11 cellular contexts compared by ENCODE assay signal in the genomic region with DNA sequence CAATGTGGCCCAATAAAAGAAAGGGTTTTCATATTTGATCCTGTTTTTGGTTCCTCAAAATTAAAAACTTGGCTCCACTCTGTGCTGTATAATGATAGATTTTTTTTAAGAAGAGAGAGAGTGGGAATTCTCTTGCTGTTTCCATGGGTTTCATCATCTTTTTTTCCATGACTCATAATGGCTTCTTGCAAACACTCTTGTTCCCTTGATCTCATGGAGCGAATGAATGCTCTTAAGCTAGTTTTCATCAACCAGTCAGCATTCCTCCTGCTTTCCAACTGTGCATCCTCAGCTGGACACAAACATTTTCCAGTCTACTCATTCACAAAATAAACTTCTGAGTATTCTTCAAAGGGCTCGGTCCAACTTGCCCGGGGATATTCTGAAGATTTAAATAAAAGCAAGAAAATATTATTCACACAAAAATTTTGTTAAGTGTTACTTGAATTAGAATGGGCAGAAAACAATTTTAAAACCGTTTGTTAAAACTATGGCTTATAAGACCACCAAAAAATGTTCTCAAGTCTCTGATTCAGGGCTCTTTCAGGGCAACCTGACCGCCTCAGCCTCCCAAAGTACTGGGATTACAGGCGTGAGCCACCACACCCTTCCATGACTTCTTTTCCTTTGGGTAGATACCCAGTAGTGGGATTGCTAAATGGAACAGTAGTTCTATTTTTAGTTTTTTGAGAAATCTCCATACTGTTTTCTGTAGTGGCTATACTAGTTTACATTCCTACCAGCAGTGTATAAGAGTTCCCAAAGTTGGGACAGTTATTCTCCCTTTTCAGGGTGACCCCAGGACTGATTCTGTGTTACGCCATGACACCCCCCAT.
DNase-seq lines count a peak whose midpoint lies in the region; ATAC-seq and TF ChIP-seq lines count a peak whose summit lies in the region.
"Had no signal": no experiment of that assay in that cellular context is flagged by ENCODE, and none has a peak within 500 bp of the region (broad histone marks: within the 10 kb centered on the region; RNA-seq: fewer than 3 reads in every experiment).

No MANE protein-coding gene starts in this region.

- H3K4me3 ChIP-seq in AG04449 (ENCODE audit: low read depth, low read length) (no peak overlapping the region), astrocyte of the spinal cord (ENCODE audit: low read depth, low read length) (no peak overlapping the region), right lobe of liver (no peak overlapping the region), coronary artery (no peak overlapping the region)

- intact Hi-C loops in right lobe of liver (cut with DNase I) = no loop called here

- in situ Hi-C loops in astrocyte of the spinal cord (cut with HindIII; ENCODE audit: low sequenced_read_pairs) = no loop called here

- no peaks in the 10 kb centered on the region for H3K9me3 Mint-ChIP-seq in HFFc6

- 84% methylated on average over 7 of the region's 7 CpGs for WGBS in right lobe of liver (ENCODE audit: insufficient coverage, low coverage, low lambda C conversion rate, missing lambda C conversion rate)

- H3K4me1 ChIP-seq in right lobe of liver = peaks cover 0 to 17% (median 5%) of the 10 kb centered on the region in 4 donors

- no peaks in the 10 kb centered on the region for H3K27me3 ChIP-seq in right lobe of liver

- DNase-seq in AG04449 (ENCODE audit: low read depth, low spot score) = peak; percentile 98
- DNase-seq in HFFc6 = peak; percentile 92
- DNase-seq in astrocyte of the spinal cord (ENCODE audit: low read depth, low spot score) = peak; percentile 98
- no peak for DNase-seq in right lobe of liver
- no peak for DNase-seq in coronary artery (ENCODE audit: low spot score)
- DNase-seq in DMS153 treated with DMSO at 0.1 percent for 48 hours (lab: John Stamatoyannopoulos, UW; ENCODE audit: unreplicated experiment) = no peak
- DNase-seq: activated effector memory CD4-positive, alpha-beta T cell treated with anti-CD3 and anti-CD28 coated beads, Interleukin-2, amount 50 U/mL, for 16 hours; NCI-H345; stimulated activated naive CD4-positive, alpha-beta T cell had no signal

- POLR2A ChIA-PET in AG04449 (lab: Yijun Ruan, JAX) = no interaction called here

- peak overlapping the region; percentile 54 for H3K4me3 Mint-ChIP-seq in HFFc6

- H3K4me1 Mint-ChIP-seq in HFFc6 (ENCODE audit: low read depth) = peaks cover 16% of the 10 kb centered on the region

- no peak for TF ChIP-seq CTCF in AG04449 (IDR thresholded peaks at IDR 0.05; ENCODE audit: insufficient read depth, low read length, missing control alignments)
- TF ChIP-seq CTCF in HFFc6 (IDR thresholded peaks at IDR 0.05) = no peak
- no peak for TF ChIP-seq CTCF in astrocyte of the spinal cord (IDR thresholded peaks at IDR 0.05; ENCODE audit: low read depth, low read length)
- TF ChIP-seq CTCF in right lobe of liver (IDR thresholded peaks at IDR 0.05) = no peak
- no peak for TF ChIP-seq CTCF in coronary artery (IDR thresholded peaks at IDR 0.05)

- CTCF ChIA-PET in AG04449 (lab: Yijun Ruan, JAX) = interaction anchor here (0.6 kb wide), 1 partner anchor 64 kb away, joined by 3 read pairs; no protein-coding TSS in a partner anchor

- ATAC-seq in right lobe of liver (peak in 2 of 4 donors; percentile 34 to 44), GM21526 (IDR thresholded peaks at IDR 0.05; ENCODE audit: low FRiP score, unreplicated experiment) (no peak), HG02623 (IDR thresholded peaks at IDR 0.05; ENCODE audit: unreplicated experiment) (no peak)

- peak overlapping the region; percentile 94 for H3K27ac Mint-ChIP-seq in HFFc6

- no peaks in the 10 kb centered on the region for H3K36me3 ChIP-seq in right lobe of liver

- TF ChIP-seq POLR2A in right lobe of liver (IDR thresholded peaks at IDR 0.05) = peak; percentile 43

- H3K36me3 Mint-ChIP-seq in HFFc6 (ENCODE audit: low read depth) = no peaks in the 10 kb centered on the region

- H3K27ac ChIP-seq in right lobe of liver = peak overlapping the region in 2 of 3 donors; percentile 13 to 74
- H3K27ac ChIP-seq in coronary artery = peak overlapping the region in 1 of 2 donors; percentile 11

- peaks cover 2% of the 10 kb centered on the region; the same call in 1 of the 2 replicates for H3K27me3 Mint-ChIP-seq in HFFc6 (ENCODE audit: insufficient read depth)

- H3K9me3 ChIP-seq in right lobe of liver = no peaks in the 10 kb centered on the region

Comparison
In these comparisons a context has a peak if more than half of its experiments do, and no peak if none do; other contexts are left out.
1. DNase-seq: peak in AG04449 (single experiment), HFFc6 (single experiment) and astrocyte of the spinal cord (single experiment); none in right lobe of liver (0 of 3), coronary artery (single experiment) and DMS153 treated with DMSO at 0.1 percent for 48 hours (single experiment).